13 cellular contexts compared by ENCODE assay signal in genomic region chr19:33868076-33868735, GRCh38.
DNase-seq lines count a peak whose midpoint lies in the region; ATAC-seq and TF ChIP-seq lines count a peak whose summit lies in the region.
"Had no signal": no experiment of that assay in that cellular context is flagged by ENCODE, and none has a peak within 500 bp of the region (broad histone marks: within the 10 kb centered on the region; RNA-seq: fewer than 3 reads in every experiment).

No MANE protein-coding gene starts in this region.

- H3K4me3 ChIP-seq in breast epithelium = peak overlapping the region; percentile 4 to 58 (median 33)
- peak overlapping the region; percentile 3 to 44 (median 21) for H3K4me3 ChIP-seq in esophagus squamous epithelium
- H3K4me3 ChIP-seq in upper lobe of right lung = peak overlapping the region; percentile 32
- H3K4me3 ChIP-seq in aorta (ENCODE audit: low read length in 2 of 2) = peak overlapping the region in 1 of 2 donors; percentile 14
- H3K4me3 ChIP-seq in CD8-positive, alpha-beta T cell (ENCODE audit: low read depth, low read length) = no peak overlapping the region
- H3K4me3 ChIP-seq: ovary had no signal

- H3K27me3 ChIP-seq in breast epithelium (no peaks in the 10 kb centered on the region), esophagus squamous epithelium (no peaks in the 10 kb centered on the region), upper lobe of right lung (no peaks in the 10 kb centered on the region), aorta (ENCODE audit: control insufficient read depth in 1 of 2, insufficient read depth in 2 of 2, low read length in 1 of 2) (no peaks in the 10 kb centered on the region)
- no peaks in the 10 kb centered on the region for H3K27me3 ChIP-seq in CD8-positive, alpha-beta T cell (ENCODE audit: insufficient read depth, low read length)
- H3K27me3 ChIP-seq: ovary had no signal

- H3K9me3 Mint-ChIP-seq in MCF 10A (ENCODE audit: unreplicated experiment) (no peaks in the 10 kb centered on the region), neural crest cell (no peaks in the 10 kb centered on the region)
- no peaks in the 10 kb centered on the region for H3K9me3 Mint-ChIP-seq in CD8-positive, alpha-beta T cell
- H3K9me3 Mint-ChIP-seq: endodermal cell had no signal

- H3K4me1 ChIP-seq in breast epithelium = peaks cover 0 to 8% of the 10 kb centered on the region in 2 donors
- peaks cover 7 to 38% (median 7%) of the 10 kb centered on the region in 3 donors for H3K4me1 ChIP-seq in esophagus squamous epithelium
- peaks cover 10% of the 10 kb centered on the region for H3K4me1 ChIP-seq in upper lobe of right lung
- no peaks in the 10 kb centered on the region for H3K4me1 ChIP-seq in aorta (ENCODE audit: control insufficient read depth in 1 of 2, insufficient read depth in 2 of 2, low read length in 2 of 2)
- H3K4me1 ChIP-seq in CD8-positive, alpha-beta T cell (ENCODE audit: insufficient read depth, low read length) = no peaks in the 10 kb centered on the region

- WGBS in esophagus squamous epithelium, 2 donors = 19 to 33% methylated on average over 13 to 17 of the region's 17 CpGs
- WGBS in aorta, 2 donors = 7 to 8% methylated on average over 17 of the region's 17 CpGs

- intact Hi-C loops in breast epithelium (cut with DNase I; ENCODE audit: low total_unique reads) = no loop called here
- intact Hi-C loops in MCF 10A (cut with micrococcal nuclease) = no loop called here
- intact Hi-C loops in esophagus squamous epithelium (cut with DNase I) = no loop called here
- intact Hi-C loops in upper lobe of right lung (cut with DNase I) = no loop called here
- intact Hi-C loops in aorta (cut with DNase I) = loop anchor here in 1 of 2 donors (5.0 kb wide), 1 partner anchor 71 kb away; the partner anchor contains the start of gene KCTD15
- intact Hi-C loops in CD8-positive, alpha-beta T cell (cut with DNase I, micrococcal nuclease) = no loop called here

- H3K9me3 ChIP-seq in breast epithelium = no peaks in the 10 kb centered on the region
- no peaks in the 10 kb centered on the region for H3K9me3 ChIP-seq in esophagus squamous epithelium
- no peaks in the 10 kb centered on the region for H3K9me3 ChIP-seq in upper lobe of right lung
- H3K9me3 ChIP-seq in aorta (ENCODE audit: control insufficient read depth, low read length) = no peaks in the 10 kb centered on the region
- no peaks in the 10 kb centered on the region for H3K9me3 ChIP-seq in CD8-positive, alpha-beta T cell (ENCODE audit: low read length)
- H3K9me3 ChIP-seq: ovary had no signal

- H3K27me3 Mint-ChIP-seq in MCF 10A (ENCODE audit: insufficient read depth, unreplicated experiment) = no peaks in the 10 kb centered on the region
- H3K27me3 Mint-ChIP-seq in neural crest cell (ENCODE audit: low read depth) = peaks cover 2% of the 10 kb centered on the region
- peaks cover 20% of the 10 kb centered on the region for H3K27me3 Mint-ChIP-seq in CD8-positive, alpha-beta T cell (ENCODE audit: low read depth)

- BruUV-seq in MCF 10A (replicated peaks; lab: Mats Ljungman, UMichigan) = no TSS peak

- in situ Hi-C loops in KBM-7 (cut with MboI; ENCODE audit: low pct_unique_long_range_greater_than_20kb, low sequenced_read_pairs) = no loop called here

- H3K36me3 ChIP-seq in breast epithelium (no peaks in the 10 kb centered on the region), esophagus squamous epithelium (no peaks in the 10 kb centered on the region), upper lobe of right lung (no peaks in the 10 kb centered on the region), aorta (ENCODE audit: control insufficient read depth in 1 of 2, insufficient read depth in 2 of 2, low read length in 1 of 2) (no peaks in the 10 kb centered on the region)
- no peaks in the 10 kb centered on the region for H3K36me3 ChIP-seq in CD8-positive, alpha-beta T cell (ENCODE audit: insufficient read depth, low read length)
- H3K36me3 ChIP-seq: ovary had no signal

- CTCF ChIA-PET in MCF 10A (lab: Yijun Ruan, JAX) = interaction anchor here (0.6 to 2.8 kb wide), 16 partner anchors 9 to 1252 kb away, joined by 3 to 21 read pairs (median 4); no protein-coding TSS in a partner anchor
- CTCF ChIA-PET in CD8-positive, alpha-beta T cell (lab: Charles Lee) = no interaction called here

- POLR2A ChIA-PET in MCF 10A (lab: Yijun Ruan, JAX) = interaction anchor here (0.5 to 1.7 kb wide), 3 partner anchors 15 to 71 kb away, joined by 3 to 7 read pairs (median 4); partner anchors contain the start of gene KCTD15
- POLR2A ChIA-PET in CD8-positive, alpha-beta T cell (lab: Charles Lee) = no interaction called here

- peak overlapping the region; percentile 57 for H3K27ac ChIP-seq in breast epithelium
- peak overlapping the region; percentile 62 to 72 (median 63) for H3K27ac ChIP-seq in esophagus squamous epithelium
- H3K27ac ChIP-seq in upper lobe of right lung = peak overlapping the region; percentile 71
- H3K27ac ChIP-seq in aorta (ENCODE audit: low read depth in 1 of 2, low read length in 2 of 2) = no peak overlapping the region
- no peak overlapping the region for H3K27ac ChIP-seq in CD8-positive, alpha-beta T cell (ENCODE audit: low read depth, low read length)
- H3K27ac ChIP-seq: KMS-11, ovary had no signal

- H3K4me1 Mint-ChIP-seq in MCF 10A (ENCODE audit: insufficient read depth, unreplicated experiment) = no peaks in the 10 kb centered on the region
- H3K4me1 Mint-ChIP-seq in neural crest cell = peaks cover 24% of the 10 kb centered on the region
- no peaks in the 10 kb centered on the region for H3K4me1 Mint-ChIP-seq in CD8-positive, alpha-beta T cell (ENCODE audit: low read depth)

- ATAC-seq in upper lobe of right lung (no peak), aorta (ENCODE audit: low FRiP score) (no peak)
- ATAC-seq in CD8-positive, alpha-beta T cell = no peak

- TF ChIP-seq CTCF in breast epithelium (IDR thresholded peaks at IDR 0.05) (no peak), MCF 10A (IDR thresholded peaks at IDR 0.05; ENCODE audit: unreplicated experiment) (no peak), esophagus squamous epithelium (IDR thresholded peaks at IDR 0.05) (no peak), neural crest cell (conservative IDR thresholded peaks at IDR 0.05) (no peak), upper lobe of right lung (IDR thresholded peaks at IDR 0.05) (no peak)
- TF ChIP-seq CTCF in CD8-positive, alpha-beta T cell (IDR thresholded peaks at IDR 0.05) = no peak

- TF ChIP-seq POLR2A in breast epithelium (IDR thresholded peaks at IDR 0.05) (no peak), esophagus squamous epithelium (IDR thresholded peaks at IDR 0.05) (no peak)

- H3K27ac Mint-ChIP-seq in MCF 10A (ENCODE audit: low read depth, unreplicated experiment) (no peak overlapping the region), neural crest cell (ENCODE audit: unreplicated experiment) (peak overlapping the region; percentile 87)
- H3K27ac Mint-ChIP-seq in CD8-positive, alpha-beta T cell = no peak overlapping the region

- no peak overlapping the region for H3K4me3 Mint-ChIP-seq in MCF 10A (ENCODE audit: unreplicated experiment)
- H3K4me3 Mint-ChIP-seq in neural crest cell = no peak overlapping the region
- H3K4me3 Mint-ChIP-seq in CD8-positive, alpha-beta T cell = no peak overlapping the region
- H3K4me3 Mint-ChIP-seq: endodermal cell had no signal

- H3K36me3 Mint-ChIP-seq in MCF 10A (ENCODE audit: insufficient read depth, unreplicated experiment) (no peaks in the 10 kb centered on the region), neural crest cell (ENCODE audit: low read depth) (no peaks in the 10 kb centered on the region)
- H3K36me3 Mint-ChIP-seq in CD8-positive, alpha-beta T cell = no peaks in the 10 kb centered on the region

- DNase-seq in breast epithelium (ENCODE audit: low spot score in 2 of 2) = peak in 1 of 2 donors; percentile 47
- DNase-seq in MCF 10A (ENCODE audit: unreplicated experiment) = no peak
- DNase-seq in esophagus squamous epithelium (lab: John Stamatoyannopoulos, UW) = no peak
- DNase-seq in neural crest cell (ENCODE audit: low read depth, low spot score) = no peak
- no peak for DNase-seq in upper lobe of right lung
- no peak for DNase-seq in aorta
- no peak for DNase-seq in KBM-7
- DNase-seq in CD8-positive, alpha-beta T cell = no peak
- DNase-seq: activated CD4-positive, alpha-beta T cell treated with anti-CD3 and anti-CD28 coated beads, Interleukin-2, amount 50 U/mL, for 1 hour; activated naive CD4-positive, alpha-beta T cell treated with Interleukin-2 at 50 U/mL for 16 hours had no signal

Comparison
In these comparisons a context has a peak if more than half of its experiments do, and no peak if none do; other contexts are left out.
1. H3K27ac ChIP-seq: peak in breast epithelium (2 of 2), esophagus squamous epithelium (4 of 4) and upper lobe of right lung (single experiment); none in aorta (0 of 2) and CD8-positive, alpha-beta T cell (single experiment).